8 cellular contexts compared by ENCODE assay signal in the genomic region with DNA sequence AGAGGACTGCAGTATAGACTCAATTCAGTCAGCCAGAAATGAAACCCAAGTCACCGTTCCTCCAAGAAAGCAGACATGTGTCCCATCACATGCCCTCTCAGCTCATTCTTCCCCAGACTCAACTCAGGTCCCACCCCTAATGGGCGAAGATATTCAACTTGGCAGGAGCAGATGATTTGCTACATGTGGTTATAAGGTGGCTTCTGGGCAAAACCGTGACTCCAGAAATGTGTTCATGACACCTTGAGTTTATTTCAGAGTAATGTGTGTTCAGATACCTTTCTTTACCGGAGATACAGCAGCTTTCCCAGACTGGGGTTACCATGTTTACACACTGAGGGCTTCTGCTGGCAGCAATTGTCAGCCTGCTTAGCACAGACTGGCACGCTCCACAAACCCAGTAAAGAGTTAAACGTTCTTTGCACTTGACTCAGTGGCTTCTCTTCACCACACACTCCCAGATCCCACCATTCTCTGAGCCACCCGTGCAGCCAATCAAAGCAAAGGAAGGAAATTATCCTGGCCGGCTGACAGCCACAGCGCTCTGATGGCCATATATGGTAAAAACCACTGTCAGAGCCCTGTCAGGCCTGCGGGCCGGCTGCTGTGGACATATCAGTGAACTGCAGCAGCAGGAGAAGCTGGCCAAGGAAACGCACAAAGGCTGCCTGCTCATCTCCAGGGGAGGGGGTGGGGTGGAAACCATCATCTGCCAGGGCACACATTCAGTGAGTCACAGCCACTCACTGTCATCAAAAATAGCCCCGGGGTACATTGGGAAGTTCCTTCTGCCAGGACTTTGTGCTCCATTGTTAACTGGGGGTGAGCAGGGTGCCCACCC. TPM values are rescaled to one million over a fixed set of nuclear protein-coding genes. Genes with fewer than 3 reads are reported as not detected.
A peak's percentile ranks its signal among the peaks of the same experiment; 100 is the strongest.
DNase-seq lines count a peak whose midpoint lies in the region; ATAC-seq and TF ChIP-seq lines count a peak whose summit lies in the region.

No MANE protein-coding gene starts in this region.

- TF ChIP-seq POLR2A in vagina (IDR thresholded peaks at IDR 0.05): peak in 1 of 2 donors; percentile 8

- peak; percentile 74 for ATAC-seq in HG02852 (IDR thresholded peaks at IDR 0.05; ENCODE audit: unreplicated experiment)
- ATAC-seq in T-helper 17 cell: peak; percentile 82

- H3K9me3 ChIP-seq in T-helper 17 cell (ENCODE audit: control insufficient read depth, low read length, poor library complexity, severe bottlenecking) (no peaks in the 10 kb centered on the region), right atrium auricular region (no peaks in the 10 kb centered on the region), vagina (no peaks in the 10 kb centered on the region)

- H3K27me3 ChIP-seq in right atrium auricular region: no peaks in the 10 kb centered on the region
- no peaks in the 10 kb centered on the region for H3K27me3 ChIP-seq in vagina

- peak overlapping the region; percentile 93 for H3K4me3 Mint-ChIP-seq in T-helper 17 cell

- DNase-seq in NCI-H146 treated with DMSO at 0.1 percent for 48 hours (lab: John Stamatoyannopoulos, UW; ENCODE audit: unreplicated experiment) (peak; percentile 87), T-helper 17 cell (peak; percentile 25 to 38 (median 26)), right atrium auricular region (ENCODE audit: low spot score) (peak; percentile 99), pulmonary artery endothelial cell (ENCODE audit: low read depth, low spot score) (peak; percentile 99), vagina (ENCODE audit: extremely low spot score in 2 of 2) (peak; percentile 97)

- H3K27ac Mint-ChIP-seq in T-helper 17 cell: peak overlapping the region; percentile 88

- H3K27me3 Mint-ChIP-seq in T-helper 17 cell: no peaks in the 10 kb centered on the region

- intact Hi-C loops in vagina (cut with DNase I): no loop called here

- H3K4me1 ChIP-seq in right atrium auricular region (peaks cover 0 to 87% of the 10 kb centered on the region in 2 donors), vagina (peaks cover 79% of the 10 kb centered on the region)

- peak overlapping the region; percentile 0 for H3K4me3 ChIP-seq in GM12875 (ENCODE audit: low read depth, low read length)
- peak overlapping the region; percentile 3 to 22 for H3K4me3 ChIP-seq in right atrium auricular region
- H3K4me3 ChIP-seq in vagina: peak overlapping the region; percentile 29 to 31

- no peaks in the 10 kb centered on the region for H3K36me3 Mint-ChIP-seq in T-helper 17 cell (ENCODE audit: low read depth)

- H3K27ac ChIP-seq in angular gyrus (ENCODE audit: low read depth, low read length) (peak overlapping the region; percentile 98), right atrium auricular region (peak overlapping the region; percentile 96 to 98), vagina (peak overlapping the region; percentile 89)

- H3K4me1 Mint-ChIP-seq in T-helper 17 cell: peaks cover 32% of the 10 kb centered on the region

- TF ChIP-seq CTCF in GM12875 (IDR thresholded peaks at IDR 0.05; ENCODE audit: borderline replicate concordance, insufficient read depth, low read depth, low read length) (peak; percentile 38; the same call in 1 of the 2 replicates), right atrium auricular region (IDR thresholded peaks at IDR 0.05) (peak; percentile 23 to 34), vagina (IDR thresholded peaks at IDR 0.05) (peak in 1 of 3 experiments; percentile 67)

- H3K36me3 ChIP-seq in right atrium auricular region (no peaks in the 10 kb centered on the region), vagina (no peaks in the 10 kb centered on the region)

RNA-seq across cellular contexts. Expression of gene CORO1C, which starts 39.9 kb away (rescaled TPM):
- 10 to 100 TPM; 13.3 to 61.1 TPM for total RNA-seq in T-helper 17 cell
- 10 to 100 TPM; 59.6 to 70.7 TPM for total RNA-seq in right atrium auricular region
- 278 and 297 TPM in 2 replicates for total RNA-seq in pulmonary artery endothelial cell
- 189 TPM for total RNA-seq in vagina

RNA-seq across cellular contexts. Expression of gene SELPLG, which starts 57.7 kb away (rescaled TPM):
- total RNA-seq in T-helper 17 cell (100 to 1,000 TPM in 1 of 2 donors, 10 to 100 TPM in 1; 91.3 to 131 TPM), right atrium auricular region (1 to 10 TPM; 3.7 to 7.7 TPM), pulmonary artery endothelial cell (0.07 and 0.49 TPM in 2 replicates), vagina (14.2 TPM)

Comparison
In these comparisons a context has a peak if more than half of its experiments do, and no peak if none do; other contexts are left out.
1. Peak in every context shown above with its lines: DNase-seq, ATAC-seq, H3K4me3 ChIP-seq and H3K27ac ChIP-seq.
2. DNase-seq: peak in every context shown above with its lines; median percentile 99 in right atrium auricular region; 99 in pulmonary artery endothelial cell; 97 in vagina; 87 in NCI-H146 treated with DMSO at 0.1 percent for 48 hours; 26 in T-helper 17 cell.